Comparison of ENCODE assay signal across 16 cellular contexts in genomic region chr2:174623106-174623680, GRCh38. TPM values are rescaled to one million over a fixed set of nuclear protein-coding genes. Genes with fewer than 3 reads are reported as not detected.
A peak's percentile ranks its signal among the peaks of the same experiment; 100 is the strongest.
DNase-seq lines count a peak whose midpoint lies in the region; ATAC-seq and TF ChIP-seq lines count a peak whose summit lies in the region.
"Had no signal": no experiment of that assay in that cellular context is flagged by ENCODE, and none has a peak within 500 bp of the region (broad histone marks: within the 10 kb centered on the region; RNA-seq: fewer than 3 reads in every experiment).

No MANE protein-coding gene starts in this region.

- DNase-seq in natural killer cell (no peak), dermis blood vessel endothelial cell (no peak), NCI-H187 treated with DMSO at 0.1 percent for 48 hours (lab: John Stamatoyannopoulos, UW) (no peak), smooth muscle cell (lab: John Stamatoyannopoulos, UW; ENCODE audit: unreplicated experiment) (no peak)
- no peak for DNase-seq in natural killer cell treated with Interleukin-12 subunit alpha and Interleukin-12 subunit beta and Interleukin-15 and Interleukin-18, amount 100 ng/mL, for 72 hours (ENCODE audit: low spot score)
- DNase-seq in activated CD8-positive, alpha-beta T cell treated with anti-CD3 and anti-CD28 coated beads, Interleukin-2, amount 10 ng/mL, durations not matched to agents 7 days and 5 days: no peak
- DNase-seq: amniotic stem cell, KG1, NCI-H1436 treated with DMSO at 0.1 percent for 48 hours, NCI-H446 treated with DMSO at 0.1 percent for 48 hours, SK-N-SH had no signal

- no peak overlapping the region for H3K9ac ChIP-seq in smooth muscle cell (ENCODE audit: low read depth)
- H3K9ac ChIP-seq: parathyroid adenoma, SK-N-SH had no signal

- no peaks in the 10 kb centered on the region for H3K4me1 ChIP-seq in smooth muscle cell (ENCODE audit: low read depth)

- no peaks in the 10 kb centered on the region for H3F3A ChIP-seq in smooth muscle cell (ENCODE audit: low read depth)

- no peak overlapping the region for H3K4me3 ChIP-seq in smooth muscle cell
- H3K4me3 ChIP-seq: suprapubic skin had no signal

- no peaks in the 10 kb centered on the region for H3K27me3 Mint-ChIP-seq in natural killer cell (ENCODE audit: low read depth in 2 of 2)
- no peaks in the 10 kb centered on the region for H3K27me3 Mint-ChIP-seq in natural killer cell treated with Interleukin-12 subunit alpha and Interleukin-12 subunit beta and Interleukin-15 and Interleukin-18, amount 100 ng/mL, for 72 hours
- no peaks in the 10 kb centered on the region for H3K27me3 Mint-ChIP-seq in activated CD8-positive, alpha-beta T cell treated with anti-CD3 and anti-CD28 coated beads, Interleukin-2, amount 10 ng/mL, durations not matched to agents 7 days and 5 days (ENCODE audit: low read depth)

- peak overlapping the region; percentile 29 to 41 for H3K27ac Mint-ChIP-seq in natural killer cell
- peak overlapping the region in 1 of 2 donors; percentile 20 for H3K27ac Mint-ChIP-seq in natural killer cell treated with Interleukin-12 subunit alpha and Interleukin-12 subunit beta and Interleukin-15 and Interleukin-18, amount 100 ng/mL, for 72 hours
- H3K27ac Mint-ChIP-seq in activated CD8-positive, alpha-beta T cell treated with anti-CD3 and anti-CD28 coated beads, Interleukin-2, amount 10 ng/mL, durations not matched to agents 7 days and 5 days: peak overlapping the region; percentile 26
- H3K27ac Mint-ChIP-seq: mesothelial cell of epicardium had no signal

- intact Hi-C loops in natural killer cell (cut with micrococcal nuclease): no loop called here

- WGBS in smooth muscle cell (ENCODE audit: low lambda C conversion rate): 91% methylated on average over 2 of the region's 2 CpGs

- H3K36me3 Mint-ChIP-seq in natural killer cell: no peaks in the 10 kb centered on the region
- peaks cover 14% of the 10 kb centered on the region for H3K36me3 Mint-ChIP-seq in natural killer cell treated with Interleukin-12 subunit alpha and Interleukin-12 subunit beta and Interleukin-15 and Interleukin-18, amount 100 ng/mL, for 72 hours
- peaks cover 70% of the 10 kb centered on the region for H3K36me3 Mint-ChIP-seq in activated CD8-positive, alpha-beta T cell treated with anti-CD3 and anti-CD28 coated beads, Interleukin-2, amount 10 ng/mL, durations not matched to agents 7 days and 5 days (ENCODE audit: low read depth)
- H3K36me3 Mint-ChIP-seq: mesothelial cell of epicardium had no signal

- H3K4me1 Mint-ChIP-seq in natural killer cell: peaks cover 43 to 52% of the 10 kb centered on the region in 2 donors
- H3K4me1 Mint-ChIP-seq in natural killer cell treated with Interleukin-12 subunit alpha and Interleukin-12 subunit beta and Interleukin-15 and Interleukin-18, amount 100 ng/mL, for 72 hours (ENCODE audit: low read depth in 2 of 2): peaks cover 28 to 49% of the 10 kb centered on the region in 2 donors
- peaks cover 71% of the 10 kb centered on the region for H3K4me1 Mint-ChIP-seq in activated CD8-positive, alpha-beta T cell treated with anti-CD3 and anti-CD28 coated beads, Interleukin-2, amount 10 ng/mL, durations not matched to agents 7 days and 5 days (ENCODE audit: low read depth)
- H3K4me1 Mint-ChIP-seq: mesothelial cell of epicardium had no signal

- no peak overlapping the region for H3K4me2 ChIP-seq in smooth muscle cell
- H3K4me2 ChIP-seq: SK-N-SH had no signal

- H3K9me3 ChIP-seq in smooth muscle cell (replicated peaks; ENCODE audit: low read depth): no peaks in the 10 kb centered on the region
- H3K9me3 ChIP-seq: SK-N-SH, suprapubic skin had no signal

- peaks cover 3% of the 10 kb centered on the region for H4K20me1 ChIP-seq in smooth muscle cell (ENCODE audit: low read depth)

- ATAC-seq in natural killer cell (no peak), GM21528 (IDR thresholded peaks at IDR 0.05; ENCODE audit: low FRiP score, unreplicated experiment) (peak; percentile 19), GM19328 (IDR thresholded peaks at IDR 0.05; ENCODE audit: unreplicated experiment) (no peak)
- ATAC-seq in natural killer cell treated with Interleukin-12 subunit alpha and Interleukin-12 subunit beta and Interleukin-15 and Interleukin-18, amount 100 ng/mL, for 72 hours: no peak
- ATAC-seq in activated CD8-positive, alpha-beta T cell treated with anti-CD3 and anti-CD28 coated beads, Interleukin-2, amount 10 ng/mL, durations not matched to agents 7 days and 5 days: no peak

- H3K9me3 Mint-ChIP-seq in natural killer cell: no peaks in the 10 kb centered on the region
- no peaks in the 10 kb centered on the region for H3K9me3 Mint-ChIP-seq in natural killer cell treated with Interleukin-12 subunit alpha and Interleukin-12 subunit beta and Interleukin-15 and Interleukin-18, amount 100 ng/mL, for 72 hours
- no peaks in the 10 kb centered on the region for H3K9me3 Mint-ChIP-seq in activated CD8-positive, alpha-beta T cell treated with anti-CD3 and anti-CD28 coated beads, Interleukin-2, amount 10 ng/mL, durations not matched to agents 7 days and 5 days (ENCODE audit: insufficient read depth)
- H3K9me3 Mint-ChIP-seq: mesothelial cell of epicardium had no signal

- H2AFZ ChIP-seq in smooth muscle cell (ENCODE audit: low read depth): no peak overlapping the region
- H2AFZ ChIP-seq: parathyroid adenoma had no signal

- CTCF ChIA-PET in activated CD8-positive, alpha-beta T cell treated with anti-CD3 and anti-CD28 coated beads, Interleukin-2, amount 10 ng/mL, durations not matched to agents 7 days and 5 days (lab: Charles Lee): interaction anchor here (0.7 to 3.9 kb wide), 11 partner anchors 10 to 64 kb away, joined by 3 to 27 read pairs (median 4); partner anchors contain the start of gene WIPF1

- POLR2A ChIA-PET in activated CD8-positive, alpha-beta T cell treated with anti-CD3 and anti-CD28 coated beads, Interleukin-2, amount 10 ng/mL, durations not matched to agents 7 days and 5 days (lab: Charles Lee): interaction anchor here (0.8 to 5.0 kb wide), 5 partner anchors 9 to 26 kb away, joined by 3 to 28 read pairs (median 6); partner anchors contain the start of gene WIPF1

- no peak overlapping the region for H3K4me3 Mint-ChIP-seq in natural killer cell
- no peak overlapping the region for H3K4me3 Mint-ChIP-seq in natural killer cell treated with Interleukin-12 subunit alpha and Interleukin-12 subunit beta and Interleukin-15 and Interleukin-18, amount 100 ng/mL, for 72 hours
- H3K4me3 Mint-ChIP-seq in activated CD8-positive, alpha-beta T cell treated with anti-CD3 and anti-CD28 coated beads, Interleukin-2, amount 10 ng/mL, durations not matched to agents 7 days and 5 days: no peak overlapping the region
- H3K4me3 Mint-ChIP-seq: mesothelial cell of epicardium had no signal

- no peaks in the 10 kb centered on the region for H3K27me3 ChIP-seq in smooth muscle cell (ENCODE audit: low read depth)
- H3K27me3 ChIP-seq: suprapubic skin had no signal

- TF ChIP-seq CTCF in natural killer cell (IDR thresholded peaks at IDR 0.05) (no peak), smooth muscle cell (IDR thresholded peaks at IDR 0.05; ENCODE audit: borderline replicate concordance, insufficient read depth, poor library complexity, severe bottlenecking) (no peak)

- H3K27ac ChIP-seq in smooth muscle cell (ENCODE audit: low read depth): no peak overlapping the region
- H3K27ac ChIP-seq: parathyroid adenoma, suprapubic skin had no signal

- H3K36me3 ChIP-seq in smooth muscle cell (ENCODE audit: low read depth): no peaks in the 10 kb centered on the region
- H3K36me3 ChIP-seq: suprapubic skin had no signal

- H3K79me2 ChIP-seq in smooth muscle cell (ENCODE audit: low read depth): peaks cover 18% of the 10 kb centered on the region

RNA-seq across cellular contexts. Expression of gene WIPF1, which starts 25.6 kb away (rescaled TPM):
- total RNA-seq in natural killer cell (100 to 1,000 TPM; 508 to 640 (median 555) TPM), dermis blood vessel endothelial cell (13.5 and 14.1 TPM in 2 replicates), smooth muscle cell (27.3 and 29.0 TPM in 2 replicates)
- total RNA-seq in natural killer cell treated with Interleukin-12 subunit alpha and Interleukin-12 subunit beta and Interleukin-15 and Interleukin-18, amount 100 ng/mL, for 72 hours: 100 to 1,000 TPM; 284 to 319 TPM
- 100 to 1,000 TPM; 357 to 390 TPM for total RNA-seq in activated CD8-positive, alpha-beta T cell treated with anti-CD3 and anti-CD28 coated beads, Interleukin-2, amount 10 ng/mL, durations not matched to agents 7 days and 5 days
- polyA plus RNA-seq in smooth muscle cell: 35.5 and 36.4 TPM in 2 replicates
